Comparison of ENCODE assay signal across 1 cellular context in genomic region chr12:68871899-68872298, GRCh38.
TF ChIP-seq lines count a peak whose summit lies in the region.

No MANE protein-coding gene starts in this region.

TF ChIP-seq in K562, 482 proteins besides CTCF, POLR2A, EP300 and RAD21 (continued from another document):
- TF ChIP-seq, protein P1, sequence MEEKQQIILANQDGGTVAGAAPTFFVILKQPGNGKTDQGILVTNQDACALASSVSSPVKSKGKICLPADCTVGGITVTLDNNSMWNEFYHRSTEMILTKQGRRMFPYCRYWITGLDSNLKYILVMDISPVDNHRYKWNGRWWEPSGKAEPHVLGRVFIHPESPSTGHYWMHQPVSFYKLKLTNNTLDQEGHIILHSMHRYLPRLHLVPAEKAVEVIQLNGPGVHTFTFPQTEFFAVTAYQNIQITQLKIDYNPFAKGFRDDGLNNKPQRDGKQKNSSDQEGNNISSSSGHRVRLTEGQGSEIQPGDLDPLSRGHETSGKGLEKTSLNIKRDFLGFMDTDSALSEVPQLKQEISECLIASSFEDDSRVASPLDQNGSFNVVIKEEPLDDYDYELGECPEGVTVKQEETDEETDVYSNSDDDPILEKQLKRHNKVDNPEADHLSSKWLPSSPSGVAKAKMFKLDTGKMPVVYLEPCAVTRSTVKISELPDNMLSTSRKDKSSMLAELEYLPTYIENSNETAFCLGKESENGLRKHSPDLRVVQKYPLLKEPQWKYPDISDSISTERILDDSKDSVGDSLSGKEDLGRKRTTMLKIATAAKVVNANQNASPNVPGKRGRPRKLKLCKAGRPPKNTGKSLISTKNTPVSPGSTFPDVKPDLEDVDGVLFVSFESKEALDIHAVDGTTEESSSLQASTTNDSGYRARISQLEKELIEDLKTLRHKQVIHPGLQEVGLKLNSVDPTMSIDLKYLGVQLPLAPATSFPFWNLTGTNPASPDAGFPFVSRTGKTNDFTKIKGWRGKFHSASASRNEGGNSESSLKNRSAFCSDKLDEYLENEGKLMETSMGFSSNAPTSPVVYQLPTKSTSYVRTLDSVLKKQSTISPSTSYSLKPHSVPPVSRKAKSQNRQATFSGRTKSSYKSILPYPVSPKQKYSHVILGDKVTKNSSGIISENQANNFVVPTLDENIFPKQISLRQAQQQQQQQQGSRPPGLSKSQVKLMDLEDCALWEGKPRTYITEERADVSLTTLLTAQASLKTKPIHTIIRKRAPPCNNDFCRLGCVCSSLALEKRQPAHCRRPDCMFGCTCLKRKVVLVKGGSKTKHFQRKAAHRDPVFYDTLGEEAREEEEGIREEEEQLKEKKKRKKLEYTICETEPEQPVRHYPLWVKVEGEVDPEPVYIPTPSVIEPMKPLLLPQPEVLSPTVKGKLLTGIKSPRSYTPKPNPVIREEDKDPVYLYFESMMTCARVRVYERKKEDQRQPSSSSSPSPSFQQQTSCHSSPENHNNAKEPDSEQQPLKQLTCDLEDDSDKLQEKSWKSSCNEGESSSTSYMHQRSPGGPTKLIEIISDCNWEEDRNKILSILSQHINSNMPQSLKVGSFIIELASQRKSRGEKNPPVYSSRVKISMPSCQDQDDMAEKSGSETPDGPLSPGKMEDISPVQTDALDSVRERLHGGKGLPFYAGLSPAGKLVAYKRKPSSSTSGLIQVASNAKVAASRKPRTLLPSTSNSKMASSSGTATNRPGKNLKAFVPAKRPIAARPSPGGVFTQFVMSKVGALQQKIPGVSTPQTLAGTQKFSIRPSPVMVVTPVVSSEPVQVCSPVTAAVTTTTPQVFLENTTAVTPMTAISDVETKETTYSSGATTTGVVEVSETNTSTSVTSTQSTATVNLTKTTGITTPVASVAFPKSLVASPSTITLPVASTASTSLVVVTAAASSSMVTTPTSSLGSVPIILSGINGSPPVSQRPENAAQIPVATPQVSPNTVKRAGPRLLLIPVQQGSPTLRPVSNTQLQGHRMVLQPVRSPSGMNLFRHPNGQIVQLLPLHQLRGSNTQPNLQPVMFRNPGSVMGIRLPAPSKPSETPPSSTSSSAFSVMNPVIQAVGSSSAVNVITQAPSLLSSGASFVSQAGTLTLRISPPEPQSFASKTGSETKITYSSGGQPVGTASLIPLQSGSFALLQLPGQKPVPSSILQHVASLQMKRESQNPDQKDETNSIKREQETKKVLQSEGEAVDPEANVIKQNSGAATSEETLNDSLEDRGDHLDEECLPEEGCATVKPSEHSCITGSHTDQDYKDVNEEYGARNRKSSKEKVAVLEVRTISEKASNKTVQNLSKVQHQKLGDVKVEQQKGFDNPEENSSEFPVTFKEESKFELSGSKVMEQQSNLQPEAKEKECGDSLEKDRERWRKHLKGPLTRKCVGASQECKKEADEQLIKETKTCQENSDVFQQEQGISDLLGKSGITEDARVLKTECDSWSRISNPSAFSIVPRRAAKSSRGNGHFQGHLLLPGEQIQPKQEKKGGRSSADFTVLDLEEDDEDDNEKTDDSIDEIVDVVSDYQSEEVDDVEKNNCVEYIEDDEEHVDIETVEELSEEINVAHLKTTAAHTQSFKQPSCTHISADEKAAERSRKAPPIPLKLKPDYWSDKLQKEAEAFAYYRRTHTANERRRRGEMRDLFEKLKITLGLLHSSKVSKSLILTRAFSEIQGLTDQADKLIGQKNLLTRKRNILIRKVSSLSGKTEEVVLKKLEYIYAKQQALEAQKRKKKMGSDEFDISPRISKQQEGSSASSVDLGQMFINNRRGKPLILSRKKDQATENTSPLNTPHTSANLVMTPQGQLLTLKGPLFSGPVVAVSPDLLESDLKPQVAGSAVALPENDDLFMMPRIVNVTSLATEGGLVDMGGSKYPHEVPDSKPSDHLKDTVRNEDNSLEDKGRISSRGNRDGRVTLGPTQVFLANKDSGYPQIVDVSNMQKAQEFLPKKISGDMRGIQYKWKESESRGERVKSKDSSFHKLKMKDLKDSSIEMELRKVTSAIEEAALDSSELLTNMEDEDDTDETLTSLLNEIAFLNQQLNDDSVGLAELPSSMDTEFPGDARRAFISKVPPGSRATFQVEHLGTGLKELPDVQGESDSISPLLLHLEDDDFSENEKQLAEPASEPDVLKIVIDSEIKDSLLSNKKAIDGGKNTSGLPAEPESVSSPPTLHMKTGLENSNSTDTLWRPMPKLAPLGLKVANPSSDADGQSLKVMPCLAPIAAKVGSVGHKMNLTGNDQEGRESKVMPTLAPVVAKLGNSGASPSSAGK (IDR thresholded peaks at IDR 0.05): no peak
- TF ChIP-seq CREB3 (tag; conservative IDR thresholded peaks at IDR 0.05; ENCODE audit: low read depth) (no peak), TGIF2 (CRISPR knock-in tag; IDR thresholded peaks at IDR 0.05) (no peak), PTRF (tag; IDR thresholded peaks at IDR 0.05) (no peak), ZNF431 (CRISPR knock-in tag; IDR thresholded peaks at IDR 0.05) (no peak), POLR3G (IDR thresholded peaks at IDR 0.05; ENCODE audit: extremely low read depth, insufficient read length, insufficient replicate concordance) (no peak), PRPF4 (IDR thresholded peaks at IDR 0.05; ENCODE audit: insufficient read depth, low read depth, low read length, poor library complexity, severe bottlenecking) (no peak), CHCHD3 (CRISPR knock-in tag; IDR thresholded peaks at IDR 0.05) (no peak), ZNF253 (CRISPR knock-in tag; conservative IDR thresholded peaks at IDR 0.05) (no peak), ZBTB8A (IDR thresholded peaks at IDR 0.05; ENCODE audit: partially characterized antibody) (no peak), ZNF133 (CRISPR knock-in tag; IDR thresholded peaks at IDR 0.05) (no peak), ZNF384 (IDR thresholded peaks at IDR 0.05; ENCODE audit: low read depth, low read length) (no peak), PURB (CRISPR knock-in tag; IDR thresholded peaks at IDR 0.05; ENCODE audit: low read depth) (no peak), PYGO2 (tag; IDR thresholded peaks at IDR 0.05) (no peak)
